ENCODE assay signal across 11 cellular contexts in genomic region chr11:57662893-57663292, GRCh38. TPM values are rescaled to one million over a fixed set of nuclear protein-coding genes. Genes with fewer than 3 reads are reported as not detected.
A peak's percentile ranks its signal among the peaks of the same experiment; 100 is the strongest.
DNase-seq lines count a peak whose midpoint lies in the region; ATAC-seq and TF ChIP-seq lines count a peak whose summit lies in the region.
"Had no signal": no experiment of that assay in that cellular context is flagged by ENCODE, and none has a peak within 500 bp of the region (broad histone marks: within the 10 kb centered on the region; RNA-seq: fewer than 3 reads in every experiment).

No MANE protein-coding gene starts in this region.

- H3K4me1 ChIP-seq in neural progenitor cell (peaks cover 9% of the 10 kb centered on the region), left lung (peaks cover 7 to 27% of the 10 kb centered on the region in 2 donors)

- peaks cover 19% of the 10 kb centered on the region for H3F3A ChIP-seq in neural progenitor cell (ENCODE audit: low read depth)

- no peaks in the 10 kb centered on the region for H3K27me3 ChIP-seq in neural progenitor cell
- no peaks in the 10 kb centered on the region for H3K27me3 ChIP-seq in left lung

- no peak overlapping the region for H3K9ac ChIP-seq in neural progenitor cell

- H4K20me1 ChIP-seq in neural progenitor cell (ENCODE audit: low read depth) = no peaks in the 10 kb centered on the region

- H3K27ac Mint-ChIP-seq in activated CD4-positive, alpha-beta T cell treated with anti-CD3 and anti-CD28 coated beads, Interleukin-2, amount 10 ng/mL, durations not matched to agents 24 days and 14 days = no peak overlapping the region
- peak overlapping the region; percentile 16 for H3K27ac Mint-ChIP-seq in activated CD8-positive, alpha-beta T cell treated with anti-CD3 and anti-CD28 coated beads, Interleukin-2, amount 10 ng/mL, durations not matched to agents 7 days and 5 days
- H3K27ac Mint-ChIP-seq in neural progenitor cell = no peak overlapping the region

- H3K4me2 ChIP-seq in neural progenitor cell = no peak overlapping the region

- peaks cover 16% of the 10 kb centered on the region for H3K4me1 Mint-ChIP-seq in activated CD4-positive, alpha-beta T cell treated with anti-CD3 and anti-CD28 coated beads, Interleukin-2, amount 10 ng/mL, durations not matched to agents 24 days and 14 days
- peaks cover 33% of the 10 kb centered on the region for H3K4me1 Mint-ChIP-seq in activated CD8-positive, alpha-beta T cell treated with anti-CD3 and anti-CD28 coated beads, Interleukin-2, amount 10 ng/mL, durations not matched to agents 7 days and 5 days (ENCODE audit: low read depth)
- peaks cover 14% of the 10 kb centered on the region for H3K4me1 Mint-ChIP-seq in neural progenitor cell

- H3K9me3 Mint-ChIP-seq in activated CD4-positive, alpha-beta T cell treated with anti-CD3 and anti-CD28 coated beads, Interleukin-2, amount 10 ng/mL, durations not matched to agents 24 days and 14 days = no peaks in the 10 kb centered on the region
- H3K9me3 Mint-ChIP-seq in activated CD8-positive, alpha-beta T cell treated with anti-CD3 and anti-CD28 coated beads, Interleukin-2, amount 10 ng/mL, durations not matched to agents 7 days and 5 days (ENCODE audit: insufficient read depth) = no peaks in the 10 kb centered on the region
- H3K9me3 Mint-ChIP-seq in neural progenitor cell = no peaks in the 10 kb centered on the region

- CTCF ChIA-PET in activated CD8-positive, alpha-beta T cell treated with anti-CD3 and anti-CD28 coated beads, Interleukin-2, amount 10 ng/mL, durations not matched to agents 7 days and 5 days (lab: Charles Lee) = interaction anchor here (1.1 to 1.5 kb wide), 5 partner anchors 22 to 138 kb away, joined by 3 to 12 read pairs (median 4); partner anchors contain the start of gene MED19

- peak; percentile 68 for DNase-seq in activated CD4-positive, alpha-beta T cell treated with anti-CD3 and anti-CD28 coated beads, Interleukin-2, amount 10 ng/mL, durations not matched to agents 24 days and 14 days
- DNase-seq in activated CD4-positive, alpha-beta T cell treated with anti-CD3 and anti-CD28 coated beads for 48 hours = no peak
- DNase-seq in KBM-7 (peak; percentile 48), neural progenitor cell (ENCODE audit: low spot score) (no peak), left lung (no peak), superior temporal gyrus (ENCODE audit: extremely low spot score) (no peak)
- no peak for DNase-seq in activated CD8-positive, alpha-beta T cell treated with anti-CD3 and anti-CD28 coated beads, Interleukin-2, amount 10 ng/mL, durations not matched to agents 7 days and 5 days
- DNase-seq: NCI-H446 treated with DMSO at 0.1 percent for 48 hours had no signal

- H3K27me3 Mint-ChIP-seq in activated CD4-positive, alpha-beta T cell treated with anti-CD3 and anti-CD28 coated beads, Interleukin-2, amount 10 ng/mL, durations not matched to agents 24 days and 14 days = no peaks in the 10 kb centered on the region
- no peaks in the 10 kb centered on the region for H3K27me3 Mint-ChIP-seq in activated CD8-positive, alpha-beta T cell treated with anti-CD3 and anti-CD28 coated beads, Interleukin-2, amount 10 ng/mL, durations not matched to agents 7 days and 5 days (ENCODE audit: low read depth)
- H3K27me3 Mint-ChIP-seq in neural progenitor cell (ENCODE audit: insufficient read depth, low read depth) = peaks cover 15% of the 10 kb centered on the region

- no peak overlapping the region for H3K27ac ChIP-seq in neural progenitor cell
- H3K27ac ChIP-seq in left lung = no peak overlapping the region
- H3K27ac ChIP-seq: prostate gland had no signal

- H2AFZ ChIP-seq in neural progenitor cell (replicated peaks) = no peak overlapping the region

- intact Hi-C loops in activated CD4-positive, alpha-beta T cell treated with anti-CD3 and anti-CD28 coated beads, Interleukin-2, amount 10 ng/mL, durations not matched to agents 24 days and 14 days (cut with micrococcal nuclease) = loop anchor here (10.0 kb wide), 1 partner anchor 862 kb away; no protein-coding TSS in a partner anchor
- intact Hi-C loops in left lung (cut with DNase I) = no loop called here

- H3K4me3 Mint-ChIP-seq in activated CD4-positive, alpha-beta T cell treated with anti-CD3 and anti-CD28 coated beads, Interleukin-2, amount 10 ng/mL, durations not matched to agents 24 days and 14 days = no peak overlapping the region
- no peak overlapping the region for H3K4me3 Mint-ChIP-seq in activated CD8-positive, alpha-beta T cell treated with anti-CD3 and anti-CD28 coated beads, Interleukin-2, amount 10 ng/mL, durations not matched to agents 7 days and 5 days
- H3K4me3 Mint-ChIP-seq in neural progenitor cell = no peak overlapping the region

- TF ChIP-seq CTCF in neural progenitor cell (IDR thresholded peaks at IDR 0.05) = peak; percentile 14
- no peak for TF ChIP-seq CTCF in left lung (IDR thresholded peaks at IDR 0.05)

- H3K36me3 Mint-ChIP-seq in activated CD4-positive, alpha-beta T cell treated with anti-CD3 and anti-CD28 coated beads, Interleukin-2, amount 10 ng/mL, durations not matched to agents 24 days and 14 days (ENCODE audit: low read depth) = peaks cover 36% of the 10 kb centered on the region
- H3K36me3 Mint-ChIP-seq in activated CD8-positive, alpha-beta T cell treated with anti-CD3 and anti-CD28 coated beads, Interleukin-2, amount 10 ng/mL, durations not matched to agents 7 days and 5 days (ENCODE audit: low read depth) = peaks cover 39% of the 10 kb centered on the region
- H3K36me3 Mint-ChIP-seq in neural progenitor cell = peaks cover 11% of the 10 kb centered on the region

- H3K4me3 ChIP-seq in neural progenitor cell = no peak overlapping the region
- H3K4me3 ChIP-seq in left lung = no peak overlapping the region
- H3K4me3 ChIP-seq: prostate gland had no signal

- no peaks in the 10 kb centered on the region for H3K36me3 ChIP-seq in neural progenitor cell
- H3K36me3 ChIP-seq in left lung = peaks cover 0 to 37% of the 10 kb centered on the region in 2 donors

- H3K79me2 ChIP-seq in neural progenitor cell (ENCODE audit: low read depth) = peaks cover 19% of the 10 kb centered on the region

- POLR2A ChIA-PET in activated CD8-positive, alpha-beta T cell treated with anti-CD3 and anti-CD28 coated beads, Interleukin-2, amount 10 ng/mL, durations not matched to agents 7 days and 5 days (lab: Charles Lee) = no interaction called here

- ATAC-seq in activated CD8-positive, alpha-beta T cell treated with anti-CD3 and anti-CD28 coated beads, Interleukin-2, amount 10 ng/mL, durations not matched to agents 7 days and 5 days = no peak
- ATAC-seq in left lung (no peak), HG03196 (IDR thresholded peaks at IDR 0.05; ENCODE audit: unreplicated experiment) (no peak)

- H3K9me3 ChIP-seq in neural progenitor cell (ENCODE audit: low read depth) = no peaks in the 10 kb centered on the region
- H3K9me3 ChIP-seq in left lung = no peaks in the 10 kb centered on the region
- H3K9me3 ChIP-seq: prostate gland had no signal

- in situ Hi-C loops in KBM-7 (cut with MboI; ENCODE audit: low pct_unique_long_range_greater_than_20kb, low sequenced_read_pairs) = no loop called here

RNA-seq across cellular contexts. Expression of gene ZDHHC5, which starts 5.0 kb away (rescaled TPM):
- total RNA-seq in activated CD4-positive, alpha-beta T cell treated with anti-CD3 and anti-CD28 coated beads, Interleukin-2, amount 10 ng/mL, durations not matched to agents 24 days and 14 days = 78.4 and 80.9 TPM in 2 replicates
- total RNA-seq in activated CD8-positive, alpha-beta T cell treated with anti-CD3 and anti-CD28 coated beads, Interleukin-2, amount 10 ng/mL, durations not matched to agents 7 days and 5 days = 10 to 100 TPM; 77.8 to 82.4 TPM
- total RNA-seq in neural progenitor cell (ENCODE audit: low replicate concordance) (28.5 and 41.8 TPM in 2 replicates), left lung (10 to 100 TPM; 69.9 to 83.6 TPM)

RNA-seq across cellular contexts. Expression of gene CLP1, which starts 5.3 kb away (rescaled TPM):
- total RNA-seq in activated CD4-positive, alpha-beta T cell treated with anti-CD3 and anti-CD28 coated beads, Interleukin-2, amount 10 ng/mL, durations not matched to agents 24 days and 14 days = 18.5 and 19.8 TPM in 2 replicates
- 10 to 100 TPM; 18.9 to 20.5 TPM for total RNA-seq in activated CD8-positive, alpha-beta T cell treated with anti-CD3 and anti-CD28 coated beads, Interleukin-2, amount 10 ng/mL, durations not matched to agents 7 days and 5 days
- total RNA-seq in neural progenitor cell (ENCODE audit: low replicate concordance) = 18.0 TPM in 2 replicates
- total RNA-seq in left lung = 10 to 100 TPM; 10.1 to 13.1 TPM

RNA-seq across cellular contexts. Expression of gene YPEL4, which starts 13.2 kb away (rescaled TPM):
- 0.40 and 0.47 TPM in 2 replicates for total RNA-seq in activated CD4-positive, alpha-beta T cell treated with anti-CD3 and anti-CD28 coated beads, Interleukin-2, amount 10 ng/mL, durations not matched to agents 24 days and 14 days
- total RNA-seq in activated CD8-positive, alpha-beta T cell treated with anti-CD3 and anti-CD28 coated beads, Interleukin-2, amount 10 ng/mL, durations not matched to agents 7 days and 5 days = under 1 TPM; 0.11 to 0.13 TPM
- 0.22 TPM in 1 of 2 replicates, not detected in the other for total RNA-seq in neural progenitor cell (ENCODE audit: low replicate concordance)
- total RNA-seq in left lung = 1 to 10 TPM; 1.2 to 2.3 TPM
- total RNA-seq: G401 had no signal

RNA-seq across cellular contexts. Expression of gene MED19, which starts 49.1 kb away (rescaled TPM):
- 13.9 and 15.6 TPM in 2 replicates for total RNA-seq in activated CD4-positive, alpha-beta T cell treated with anti-CD3 and anti-CD28 coated beads, Interleukin-2, amount 10 ng/mL, durations not matched to agents 24 days and 14 days
- total RNA-seq in activated CD8-positive, alpha-beta T cell treated with anti-CD3 and anti-CD28 coated beads, Interleukin-2, amount 10 ng/mL, durations not matched to agents 7 days and 5 days = 10 to 100 TPM; 13.6 to 14.9 TPM
- total RNA-seq in neural progenitor cell (ENCODE audit: low replicate concordance) = 11.8 and 15.1 TPM in 2 replicates
- total RNA-seq in left lung = 10 to 100 TPM; 11.0 to 11.8 TPM

RNA-seq across cellular contexts. Expression of gene TMX2, which starts 49.5 kb away (rescaled TPM):
- total RNA-seq in activated CD4-positive, alpha-beta T cell treated with anti-CD3 and anti-CD28 coated beads, Interleukin-2, amount 10 ng/mL, durations not matched to agents 24 days and 14 days = 99.0 and 99.2 TPM in 2 replicates
- 10 to 100 TPM; 65.0 to 68.7 TPM for total RNA-seq in activated CD8-positive, alpha-beta T cell treated with anti-CD3 and anti-CD28 coated beads, Interleukin-2, amount 10 ng/mL, durations not matched to agents 7 days and 5 days
- total RNA-seq in neural progenitor cell (ENCODE audit: low replicate concordance) (65.9 and 66.5 TPM in 2 replicates), left lung (10 to 100 TPM; 67.7 to 88.3 TPM)

Comparison
In these comparisons a context has a peak if more than half of its experiments do, and no peak if none do; other contexts are left out.
1. DNase-seq: peak in activated CD4-positive, alpha-beta T cell treated with anti-CD3 and anti-CD28 coated beads, Interleukin-2, amount 10 ng/mL, durations not matched to agents 24 days and 14 days (single experiment) and KBM-7 (single experiment); none in activated CD4-positive, alpha-beta T cell treated with anti-CD3 and anti-CD28 coated beads for 48 hours (single experiment), activated CD8-positive, alpha-beta T cell treated with anti-CD3 and anti-CD28 coated beads, Interleukin-2, amount 10 ng/mL, durations not matched to agents 7 days and 5 days (single experiment), neural progenitor cell (single experiment), left lung (0 of 2) and superior temporal gyrus (single experiment).